Comparison of ENCODE assay signal across 1 cellular context in the genomic region with DNA sequence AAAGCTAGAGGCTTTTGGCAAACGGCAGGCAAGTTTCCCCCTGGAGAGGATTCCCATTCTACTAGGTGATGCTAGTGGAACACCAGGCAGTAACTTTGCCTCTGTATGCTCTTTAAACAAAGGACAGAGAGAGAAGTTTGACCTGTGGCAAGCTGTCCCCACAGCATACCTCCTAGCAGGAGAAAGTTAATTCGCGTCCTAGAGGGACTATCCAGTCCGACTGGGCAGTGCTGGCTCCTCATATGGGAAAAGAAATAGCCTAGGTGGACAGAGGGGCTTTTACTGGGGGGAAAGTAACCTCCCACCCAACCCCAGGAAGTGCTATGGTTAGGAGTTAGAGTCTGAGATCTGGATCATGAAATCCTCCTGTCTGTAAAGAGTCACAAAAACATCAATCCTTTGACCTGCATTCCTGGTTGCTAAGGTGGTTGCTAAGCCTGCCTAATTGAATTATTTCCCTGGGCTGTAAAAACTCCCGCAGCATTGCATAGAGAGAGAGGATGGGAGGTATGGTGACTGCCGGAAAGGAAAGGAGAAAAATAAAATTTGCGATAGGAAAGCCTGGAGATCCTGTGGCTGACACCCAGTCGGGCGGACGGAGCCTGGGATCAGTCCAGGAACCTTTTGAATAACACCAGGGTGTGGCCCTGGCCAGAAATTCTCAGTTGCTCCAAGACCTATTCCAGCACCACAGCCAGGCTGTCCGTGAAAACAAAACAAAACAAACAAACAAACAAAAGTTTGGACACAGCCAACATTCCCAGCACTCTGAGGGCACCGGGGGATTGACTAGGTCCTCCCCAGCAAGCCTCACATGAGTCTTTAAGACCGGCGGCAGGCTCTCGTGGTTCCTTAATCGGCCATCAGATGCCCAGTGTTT.
TF ChIP-seq lines count a peak whose summit lies in the region.

No MANE protein-coding gene starts in this region.

TF ChIP-seq in H1, 55 proteins besides CTCF, POLR2A, EP300 and RAD21:
- TF ChIP-seq SP1 (IDR thresholded peaks at IDR 0.05; ENCODE audit: low read depth, low read length) = no peak
- no peak for TF ChIP-seq CBX5 (IDR thresholded peaks at IDR 0.05; ENCODE audit: low read depth, low read length)
- TF ChIP-seq SUZ12 (IDR thresholded peaks at IDR 0.05; ENCODE audit: low read length) = no peak
- TF ChIP-seq TEAD4 (IDR thresholded peaks at IDR 0.05; ENCODE audit: low read depth, low read length) = peak; percentile 87
